Comparison of ENCODE assay signal across 8 cellular contexts in the genomic region with DNA sequence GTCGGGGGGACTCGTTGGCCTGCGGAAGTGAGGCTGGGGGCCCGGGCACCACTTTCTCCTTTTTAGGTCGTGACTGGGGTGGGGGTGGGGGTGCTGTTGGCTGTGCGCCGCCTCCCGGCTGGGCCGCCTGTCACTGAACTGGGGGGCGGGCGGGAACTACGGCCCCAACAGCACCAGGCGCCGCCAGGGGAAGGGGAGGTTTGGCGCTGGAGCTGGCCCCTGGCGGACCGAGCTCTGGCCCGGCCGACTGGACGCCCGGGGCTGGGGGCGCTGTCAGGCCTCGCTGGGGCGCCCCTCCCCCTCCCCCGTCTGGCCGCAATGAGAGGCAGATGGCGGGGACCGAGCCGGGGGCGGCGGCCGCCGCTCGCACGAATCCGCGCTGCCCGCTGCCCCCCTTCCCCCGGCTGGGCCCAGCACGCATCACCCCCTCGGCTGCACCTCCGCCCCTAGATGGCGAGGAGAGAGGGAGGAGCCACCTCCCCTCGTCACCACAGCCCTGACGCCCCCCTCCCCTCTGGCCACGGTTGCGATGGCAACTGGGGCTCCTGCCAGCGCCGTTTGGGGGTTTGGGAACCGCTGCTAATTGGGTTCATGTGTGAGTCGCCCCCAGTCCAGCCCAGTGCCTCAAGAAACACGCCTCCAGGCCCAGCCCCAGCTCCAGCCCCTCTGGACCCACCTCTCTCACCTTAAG. TPM values are rescaled to one million over a fixed set of nuclear protein-coding genes. Genes with fewer than 3 reads are reported as not detected.
DNase-seq lines count a peak whose midpoint lies in the region; ATAC-seq and TF ChIP-seq lines count a peak whose summit lies in the region.

No MANE protein-coding gene starts in this region.

- no peaks in the 10 kb centered on the region for H3K9me3 Mint-ChIP-seq in activated CD4-positive, alpha-beta T cell treated with anti-CD3 and anti-CD28 coated beads, Interleukin-2, amount 10 ng/mL, durations not matched to agents 24 days and 14 days
- H3K9me3 Mint-ChIP-seq in activated CD4-positive, alpha-beta T cell treated with anti-CD3 and anti-CD28 coated beads, Interleukin-2, amount 10 ng/mL, durations not matched to agents 7 days and 5 days = no peaks in the 10 kb centered on the region

- H3K27ac ChIP-seq in caudate nucleus (ENCODE audit: low read depth, low read length) = peak overlapping the region; percentile 70

- CTCF ChIA-PET in activated CD4-positive, alpha-beta T cell treated with anti-CD3 and anti-CD28 coated beads, Interleukin-2, amount 10 ng/mL, durations not matched to agents 7 days and 5 days (lab: Charles Lee) = no interaction called here

- peaks cover 56% of the 10 kb centered on the region for H3K27me3 Mint-ChIP-seq in activated CD4-positive, alpha-beta T cell treated with anti-CD3 and anti-CD28 coated beads, Interleukin-2, amount 10 ng/mL, durations not matched to agents 24 days and 14 days
- H3K27me3 Mint-ChIP-seq in activated CD4-positive, alpha-beta T cell treated with anti-CD3 and anti-CD28 coated beads, Interleukin-2, amount 10 ng/mL, durations not matched to agents 7 days and 5 days = peaks cover 39% of the 10 kb centered on the region

- H3K27me3 ChIP-seq in kidney epithelial cell (ENCODE audit: control insufficient read depth, insufficient read depth, low read length) = no peaks in the 10 kb centered on the region

- DNase-seq in activated CD4-positive, alpha-beta T cell treated with anti-CD3 and anti-CD28 coated beads, Interleukin-2, amount 10 ng/mL, durations not matched to agents 24 days and 14 days = no peak
- no peak for DNase-seq in activated CD4-positive, alpha-beta T cell treated with anti-CD3 and anti-CD28 coated beads, Interleukin-2, amount 10 ng/mL, durations not matched to agents 7 days and 5 days
- DNase-seq in NCI-H82 treated with DMSO at 0.1 percent for 48 hours (lab: John Stamatoyannopoulos, UW; ENCODE audit: unreplicated experiment) (peak; percentile 49), caudate nucleus (lab: John Stamatoyannopoulos, UW) (peak in 27 of 61 donors; percentile 7 to 67 (median 29)), kidney epithelial cell (ENCODE audit: low read depth) (no peak)
- peak in 4 of 6 experiments; percentile 7 to 24 (median 10) for DNase-seq in stimulated activated naive CD4-positive, alpha-beta T cell (lab: John Stamatoyannopoulos, UW)

- H3K4me1 Mint-ChIP-seq in activated CD4-positive, alpha-beta T cell treated with anti-CD3 and anti-CD28 coated beads, Interleukin-2, amount 10 ng/mL, durations not matched to agents 24 days and 14 days = peaks cover 18% of the 10 kb centered on the region
- H3K4me1 Mint-ChIP-seq in activated CD4-positive, alpha-beta T cell treated with anti-CD3 and anti-CD28 coated beads, Interleukin-2, amount 10 ng/mL, durations not matched to agents 7 days and 5 days = peaks cover 25% of the 10 kb centered on the region

- peak overlapping the region; percentile 47 for H3K4me3 Mint-ChIP-seq in activated CD4-positive, alpha-beta T cell treated with anti-CD3 and anti-CD28 coated beads, Interleukin-2, amount 10 ng/mL, durations not matched to agents 24 days and 14 days
- no peak overlapping the region for H3K4me3 Mint-ChIP-seq in activated CD4-positive, alpha-beta T cell treated with anti-CD3 and anti-CD28 coated beads, Interleukin-2, amount 10 ng/mL, durations not matched to agents 7 days and 5 days

- no peak overlapping the region for H3K27ac Mint-ChIP-seq in activated CD4-positive, alpha-beta T cell treated with anti-CD3 and anti-CD28 coated beads, Interleukin-2, amount 10 ng/mL, durations not matched to agents 24 days and 14 days
- no peak overlapping the region for H3K27ac Mint-ChIP-seq in activated CD4-positive, alpha-beta T cell treated with anti-CD3 and anti-CD28 coated beads, Interleukin-2, amount 10 ng/mL, durations not matched to agents 7 days and 5 days

- POLR2A ChIA-PET in activated CD4-positive, alpha-beta T cell treated with anti-CD3 and anti-CD28 coated beads, Interleukin-2, amount 10 ng/mL, durations not matched to agents 7 days and 5 days (lab: Charles Lee) = no interaction called here

- intact Hi-C loops in activated CD4-positive, alpha-beta T cell treated with anti-CD3 and anti-CD28 coated beads, Interleukin-2, amount 10 ng/mL, durations not matched to agents 24 days and 14 days (cut with micrococcal nuclease) = no loop called here

- no peak for TF ChIP-seq CTCF in kidney epithelial cell (IDR thresholded peaks at IDR 0.05; ENCODE audit: insufficient read depth, low read length, poor library complexity, severe bottlenecking)

- ATAC-seq in GM18519 (IDR thresholded peaks at IDR 0.05; ENCODE audit: low FRiP score, unreplicated experiment) (no peak), GM18873 (IDR thresholded peaks at IDR 0.05; ENCODE audit: low FRiP score, unreplicated experiment) (no peak)

- H3K36me3 ChIP-seq in kidney epithelial cell (ENCODE audit: control insufficient read depth, insufficient read depth, low read length) = no peaks in the 10 kb centered on the region

- H3K4me3 ChIP-seq in kidney epithelial cell (ENCODE audit: low read depth, low read length) = peak overlapping the region; percentile 82

- no peaks in the 10 kb centered on the region for H3K36me3 Mint-ChIP-seq in activated CD4-positive, alpha-beta T cell treated with anti-CD3 and anti-CD28 coated beads, Interleukin-2, amount 10 ng/mL, durations not matched to agents 24 days and 14 days (ENCODE audit: low read depth)
- peaks cover 2% of the 10 kb centered on the region for H3K36me3 Mint-ChIP-seq in activated CD4-positive, alpha-beta T cell treated with anti-CD3 and anti-CD28 coated beads, Interleukin-2, amount 10 ng/mL, durations not matched to agents 7 days and 5 days (ENCODE audit: low read depth)

RNA-seq across cellular contexts. Expression of gene NFATC4, which starts 0.7 kb away (rescaled TPM):
- not detected in 2 replicates for total RNA-seq in activated CD4-positive, alpha-beta T cell treated with anti-CD3 and anti-CD28 coated beads, Interleukin-2, amount 10 ng/mL, durations not matched to agents 24 days and 14 days
- not detected for total RNA-seq in activated CD4-positive, alpha-beta T cell treated with anti-CD3 and anti-CD28 coated beads, Interleukin-2, amount 10 ng/mL, durations not matched to agents 7 days and 5 days
- total RNA-seq in kidney epithelial cell = 8.0 and 14.0 TPM in 2 replicates

RNA-seq across cellular contexts. Expression of gene RIPK3, which starts 28.9 kb away (rescaled TPM):
- total RNA-seq in activated CD4-positive, alpha-beta T cell treated with anti-CD3 and anti-CD28 coated beads, Interleukin-2, amount 10 ng/mL, durations not matched to agents 24 days and 14 days = 12.0 and 13.9 TPM in 2 replicates
- 10 to 100 TPM; 37.5 to 41.4 TPM for total RNA-seq in activated CD4-positive, alpha-beta T cell treated with anti-CD3 and anti-CD28 coated beads, Interleukin-2, amount 10 ng/mL, durations not matched to agents 7 days and 5 days
- 2.3 and 2.9 TPM in 2 replicates for total RNA-seq in kidney epithelial cell

RNA-seq across cellular contexts. Expression of gene NYNRIN, which starts 30.1 kb away (rescaled TPM):
- total RNA-seq in activated CD4-positive, alpha-beta T cell treated with anti-CD3 and anti-CD28 coated beads, Interleukin-2, amount 10 ng/mL, durations not matched to agents 24 days and 14 days = not detected in 2 replicates
- total RNA-seq in activated CD4-positive, alpha-beta T cell treated with anti-CD3 and anti-CD28 coated beads, Interleukin-2, amount 10 ng/mL, durations not matched to agents 7 days and 5 days = under 1 TPM; 0.23 to 0.35 TPM
- 6.0 and 6.3 TPM in 2 replicates for total RNA-seq in kidney epithelial cell

RNA-seq across cellular contexts. Expression of gene ADCY4, which starts 33.8 kb away (rescaled TPM):
- 1.6 and 2.8 TPM in 2 replicates for total RNA-seq in activated CD4-positive, alpha-beta T cell treated with anti-CD3 and anti-CD28 coated beads, Interleukin-2, amount 10 ng/mL, durations not matched to agents 24 days and 14 days
- 1 to 10 TPM; 4.1 to 5.3 TPM for total RNA-seq in activated CD4-positive, alpha-beta T cell treated with anti-CD3 and anti-CD28 coated beads, Interleukin-2, amount 10 ng/mL, durations not matched to agents 7 days and 5 days
- 4.0 and 9.0 TPM in 2 replicates for total RNA-seq in kidney epithelial cell

RNA-seq across cellular contexts. Expression of gene LTB4R, which starts 57.4 kb away (rescaled TPM):
- 12.2 and 14.2 TPM in 2 replicates for total RNA-seq in activated CD4-positive, alpha-beta T cell treated with anti-CD3 and anti-CD28 coated beads, Interleukin-2, amount 10 ng/mL, durations not matched to agents 24 days and 14 days
- 10 to 100 TPM; 26.6 to 28.3 TPM for total RNA-seq in activated CD4-positive, alpha-beta T cell treated with anti-CD3 and anti-CD28 coated beads, Interleukin-2, amount 10 ng/mL, durations not matched to agents 7 days and 5 days
- 2.8 and 4.7 TPM in 2 replicates for total RNA-seq in kidney epithelial cell

Comparison
In these comparisons a context has a peak if more than half of its experiments do, and no peak if none do; other contexts are left out.
1. DNase-seq: peak in NCI-H82 treated with DMSO at 0.1 percent for 48 hours (single experiment) and stimulated activated naive CD4-positive, alpha-beta T cell (4 of 6); none in activated CD4-positive, alpha-beta T cell treated with anti-CD3 and anti-CD28 coated beads, Interleukin-2, amount 10 ng/mL, durations not matched to agents 24 days and 14 days (single experiment), activated CD4-positive, alpha-beta T cell treated with anti-CD3 and anti-CD28 coated beads, Interleukin-2, amount 10 ng/mL, durations not matched to agents 7 days and 5 days (single experiment) and kidney epithelial cell (single experiment).